24 cellular contexts compared by ENCODE assay signal in genomic region chr2:1152375-1152774, GRCh38.
DNase-seq lines count a peak whose midpoint lies in the region; FAIRE-seq and TF ChIP-seq lines count a peak whose summit lies in the region.
"Had no signal": no experiment of that assay in that cellular context is flagged by ENCODE, and none has a peak within 500 bp of the region (broad histone marks: within the 10 kb centered on the region; RNA-seq: fewer than 3 reads in every experiment).

No MANE protein-coding gene starts in this region.

- H3K18ac ChIP-seq in mesenchymal stem cell (ENCODE audit: low read depth in 1 of 2, low read length in 2 of 2), result no peak overlapping the region

- H3K9me3 ChIP-seq in mesenchymal stem cell (ENCODE audit: control insufficient read depth, low read length), result no peaks in the 10 kb centered on the region
- no peaks in the 10 kb centered on the region for H3K9me3 ChIP-seq in HAP-1
- H3K9me3 ChIP-seq: A549; BE2C; BLaER1 treated with 17β-estradiol and CSF1 and Interleukin-3, amounts not matched to agents 10 nM and 100 nM had no signal

- no peaks in the 10 kb centered on the region for H3K9me3 Mint-ChIP-seq in type B pancreatic cell
- H3K9me3 Mint-ChIP-seq: CD14-positive monocyte; CD4-positive, alpha-beta T cell; CD8-positive, alpha-beta memory T cell had no signal

- H3K27me3 Mint-ChIP-seq in type B pancreatic cell, result peaks cover 6% of the 10 kb centered on the region
- H3K27me3 Mint-ChIP-seq: CD4-positive, alpha-beta T cell; CD8-positive, alpha-beta memory T cell had no signal

- H3K4me3 ChIP-seq in bronchial epithelial cell (ENCODE audit: low read depth, low read length) (no peak overlapping the region), mesenchymal stem cell (ENCODE audit: insufficient read depth in 1 of 2, low read depth in 1 of 2, low read length in 2 of 2) (no peak overlapping the region), HAP-1 (no peak overlapping the region)
- H3K4me3 ChIP-seq: A549; BLaER1 treated with 17β-estradiol and CSF1 and Interleukin-3, amounts not matched to agents 10 nM and 100 nM had no signal

- H2AFZ ChIP-seq in mesenchymal stem cell (ENCODE audit: low read depth, low read length), result no peak overlapping the region

- H3K4me2 ChIP-seq in mesenchymal stem cell (ENCODE audit: low read length, poor library complexity, severe bottlenecking), result no peak overlapping the region
- H3K4me2 ChIP-seq: A549 had no signal

- no peaks in the 10 kb centered on the region for H3K36me3 Mint-ChIP-seq in type B pancreatic cell
- H3K36me3 Mint-ChIP-seq: CD14-positive monocyte; CD8-positive, alpha-beta memory T cell had no signal

- H3K27ac ChIP-seq in mesenchymal stem cell (ENCODE audit: low read length, poor library complexity, severe bottlenecking), result no peak overlapping the region
- H3K27ac ChIP-seq: A549 had no signal

- TF ChIP-seq CTCF in bronchial epithelial cell (IDR thresholded peaks at IDR 0.05; ENCODE audit: insufficient read depth, low read length, severe bottlenecking) (no peak), type B pancreatic cell (conservative IDR thresholded peaks at IDR 0.05) (no peak)

- H3K36me3 ChIP-seq in bronchial epithelial cell (ENCODE audit: control insufficient read depth, insufficient read depth, low read length), result no peaks in the 10 kb centered on the region
- no peaks in the 10 kb centered on the region for H3K36me3 ChIP-seq in mesenchymal stem cell (ENCODE audit: control insufficient read depth in 1 of 2, insufficient read depth in 2 of 2, low read depth in 1 of 2, low read length in 2 of 2)
- no peaks in the 10 kb centered on the region for H3K36me3 ChIP-seq in HAP-1 (replicated peaks)
- H3K36me3 ChIP-seq: BE2C; BLaER1 treated with 17β-estradiol and CSF1 and Interleukin-3, amounts not matched to agents 10 nM and 100 nM had no signal

- in situ Hi-C loops in HAP-1 (cut with MboI; ENCODE audit: low sequenced_read_pairs), result no loop called here

- no peak overlapping the region for H2BK12ac ChIP-seq in mesenchymal stem cell (ENCODE audit: low read length in 2 of 2)

- H3K4ac ChIP-seq in mesenchymal stem cell (ENCODE audit: low read depth in 1 of 2, low read length in 2 of 2), result no peak overlapping the region

- H3K27me3 ChIP-seq in bronchial epithelial cell (ENCODE audit: control insufficient read depth, insufficient read depth, low read length), result no peaks in the 10 kb centered on the region
- H3K27me3 ChIP-seq in mesenchymal stem cell (ENCODE audit: control insufficient read depth in 1 of 2, insufficient read depth in 1 of 2, low read length in 2 of 2), result no peaks in the 10 kb centered on the region
- H3K27me3 ChIP-seq in HAP-1 (ENCODE audit: low read depth), result no peaks in the 10 kb centered on the region
- H3K27me3 ChIP-seq: BE2C had no signal

- H3K4me1 ChIP-seq in mesenchymal stem cell (ENCODE audit: control insufficient read depth, insufficient read depth, low read depth, low read length), result peaks cover 5% of the 10 kb centered on the region
- no peaks in the 10 kb centered on the region for H3K4me1 ChIP-seq in HAP-1
- H3K4me1 ChIP-seq: A549, BE2C had no signal

- TF ChIP-seq POLR2A in GM12891 (IDR thresholded peaks at IDR 0.05; ENCODE audit: low read depth, low read length), result no peak

- no peak overlapping the region for H3K4me3 Mint-ChIP-seq in type B pancreatic cell
- H3K4me3 Mint-ChIP-seq: CD14-positive monocyte; CD4-positive, alpha-beta T cell; CD8-positive, alpha-beta memory T cell had no signal

- H3K27ac Mint-ChIP-seq in type B pancreatic cell, result no peak overlapping the region
- H3K27ac Mint-ChIP-seq: CD14-positive monocyte; CD4-positive, alpha-beta T cell; CD8-positive, alpha-beta memory T cell had no signal

- no peak overlapping the region for H2BK5ac ChIP-seq in mesenchymal stem cell (ENCODE audit: low read depth, low read length, poor library complexity, severe bottlenecking)

- WGBS in mesenchymal stem cell, result 94% methylated on average over 5 of the region's 7 CpGs

- H3K9ac ChIP-seq in mesenchymal stem cell (ENCODE audit: low read length), result no peak overlapping the region
- H3K9ac ChIP-seq: BLaER1 treated with 17β-estradiol and CSF1 and Interleukin-3, amounts not matched to agents 10 nM and 100 nM had no signal

- H4K91ac ChIP-seq in mesenchymal stem cell (ENCODE audit: low read length), result peak overlapping the region; percentile 85

- DNase-seq in GM12891 (ENCODE audit: insufficient read length, low spot score) (no peak), bronchial epithelial cell (ENCODE audit: low read depth) (no peak), mesenchymal stem cell (no peak), urothelium cell line (ENCODE audit: low spot score) (no peak), HAP-1 (ENCODE audit: low spot score in 2 of 2) (no peak), type B pancreatic cell (ENCODE audit: extremely low spot score, unreplicated experiment) (no peak), RPMI8226 (no peak)
- DNase-seq: 8988T; ACHN; AML-193; BE2C; CD4-positive, alpha-beta T cell; CD8-positive, alpha-beta memory T cell; DMS 273 treated with DMSO at 0.1 percent for 48 hours; DMS79; EL; GDM1; GOT3; H7 had no signal

- H4K8ac ChIP-seq in mesenchymal stem cell (ENCODE audit: low read length), result peak overlapping the region; percentile 42

- H3K79me1 ChIP-seq in mesenchymal stem cell (replicated peaks; ENCODE audit: low read length, poor library complexity, severe bottlenecking), result no peaks in the 10 kb centered on the region

- H3K4me1 Mint-ChIP-seq in type B pancreatic cell (ENCODE audit: unreplicated experiment), result no peaks in the 10 kb centered on the region
- H3K4me1 Mint-ChIP-seq: CD14-positive monocyte; CD8-positive, alpha-beta memory T cell had no signal

- FAIRE-seq in GM12891 (lab: Jason Lieb, UNC) (peak; percentile 66), bronchial epithelial cell (lab: Jason Lieb, UNC) (peak; percentile 83), urothelium cell line (lab: Jason Lieb, UNC) (peak; percentile 62)
- FAIRE-seq: A549, D721Med, GM12892 had no signal

- no peak overlapping the region for H3K23ac ChIP-seq in mesenchymal stem cell (ENCODE audit: low read length in 2 of 2)

- H2BK120ac ChIP-seq in mesenchymal stem cell (ENCODE audit: low read depth, low read length), result no peak overlapping the region

- peak overlapping the region in 1 of 2 experiments; percentile 35 for H3K14ac ChIP-seq in mesenchymal stem cell (ENCODE audit: low read length in 2 of 2)

- H2BK15ac ChIP-seq in mesenchymal stem cell (ENCODE audit: low read depth, poor library complexity, severe bottlenecking), result no peak overlapping the region

- H2AK5ac ChIP-seq in mesenchymal stem cell (ENCODE audit: low read length, severe bottlenecking), result no peak overlapping the region

TF ChIP-seq in GM12891, 5 proteins besides CTCF, POLR2A, EP300 and RAD21:
- TF ChIP-seq TAF1 (IDR thresholded peaks at IDR 0.05; ENCODE audit: low read depth, low read length) (no peak), POU2F2 (IDR thresholded peaks at IDR 0.05; ENCODE audit: low read depth, low read length) (no peak), POLR2AphosphoS5 (IDR thresholded peaks at IDR 0.05; ENCODE audit: low read depth, low read length) (no peak), PAX5 (IDR thresholded peaks at IDR 0.05; ENCODE audit: insufficient read depth, low read length, severe bottlenecking) (no peak), SPI1 (IDR thresholded peaks at IDR 0.05; ENCODE audit: low read depth, low read length) (no peak)
